Comparison of ENCODE assay signal across 1 cellular context in genomic region chr6:33417903-33418689, GRCh38.
TF ChIP-seq lines count a peak whose summit lies in the region.

Gene CUTA, minus strand, starts transcription at chr6:33418107. Its CDS starts 107 bp downstream, at chr6:33418000.

TF ChIP-seq in HepG2, 621 proteins besides CTCF, POLR2A, EP300 and RAD21 (continued from another document and continues in another):
- TF ChIP-seq ZNF280D (CRISPR knock-in tag; IDR thresholded peaks at IDR 0.05) (no peak), GTF3A (CRISPR knock-in tag; conservative IDR thresholded peaks at IDR 0.05) (no peak; the same call in 1 of the 2 replicates), ZNF337 (CRISPR knock-in tag; IDR thresholded peaks at IDR 0.05; ENCODE audit: borderline replicate concordance, low read depth) (peak; percentile 73; the same call in 1 of the 2 replicates), ZBTB14 (CRISPR knock-in tag; IDR thresholded peaks at IDR 0.05) (peak; percentile 43; the same call in 1 of the 2 replicates), ZNF740 (CRISPR knock-in tag; IDR thresholded peaks at IDR 0.05) (peak; percentile 23; the same call in 1 of the 2 replicates), HOXA7 (CRISPR knock-in tag; IDR thresholded peaks at IDR 0.05) (no peak), ELF1 (CRISPR knock-in tag; IDR thresholded peaks at IDR 0.05) (peak; percentile 96), TFAP4 (IDR thresholded peaks at IDR 0.05; ENCODE audit: borderline replicate concordance, low read depth) (no peak; the same call in 1 of the 2 replicates), POGZ (CRISPR knock-in tag; IDR thresholded peaks at IDR 0.05) (peak; percentile 89), HOMEZ (CRISPR knock-in tag; IDR thresholded peaks at IDR 0.05; ENCODE audit: low read depth) (peak; percentile 54; the same call in 1 of the 2 replicates), ZBTB43 (CRISPR knock-in tag; conservative IDR thresholded peaks at IDR 0.05) (peak; percentile 88), DMAP1 (CRISPR knock-in tag; IDR thresholded peaks at IDR 0.05) (peak; percentile 92), MAZ (IDR thresholded peaks at IDR 0.05; ENCODE audit: borderline replicate concordance, low read depth, low read length) (peak; percentile 77; the same call in 1 of the 2 replicates), MAZ (CRISPR knock-in tag; IDR thresholded peaks at IDR 0.05; ENCODE audit: low read depth) (peak; percentile 82), NR0B2 (CRISPR knock-in tag; IDR thresholded peaks at IDR 0.05) (peak; percentile 87), HES4 (CRISPR knock-in tag; IDR thresholded peaks at IDR 0.05; ENCODE audit: borderline replicate concordance) (peak; percentile 78; the same call in 1 of the 2 replicates), FIP1L1 (IDR thresholded peaks at IDR 0.05; ENCODE audit: borderline replicate concordance, insufficient read depth, low read depth, low read length) (no peak), THAP7 (CRISPR knock-in tag; IDR thresholded peaks at IDR 0.05) (peak; percentile 56; the same call in 1 of the 2 replicates), ZBTB10 (CRISPR knock-in tag; IDR thresholded peaks at IDR 0.05; ENCODE audit: borderline replicate concordance) (peak; percentile 64; the same call in 1 of the 2 replicates), ZMAT3 (CRISPR knock-in tag; conservative IDR thresholded peaks at IDR 0.05) (0 out of 2 replicates have a peak, but pooled peaks have one; percentile 9), MTA1 (CRISPR knock-in tag; IDR thresholded peaks at IDR 0.05; ENCODE audit: borderline replicate concordance) (peak; percentile 71; the same call in 1 of the 2 replicates), ZNF44 (CRISPR knock-in tag; IDR thresholded peaks at IDR 0.05) (peak; percentile 97), ARNT2 (CRISPR knock-in tag; IDR thresholded peaks at IDR 0.05; ENCODE audit: low read depth) (peak; percentile 81; the same call in 1 of the 2 replicates), ZNF124 (CRISPR knock-in tag; IDR thresholded peaks at IDR 0.05) (peak; percentile 2; the same call in 1 of the 2 replicates), ZNF614 (CRISPR knock-in tag; IDR thresholded peaks at IDR 0.05; ENCODE audit: borderline replicate concordance) (peak; percentile 64; the same call in 1 of the 2 replicates), KDM5A (IDR thresholded peaks at IDR 0.05; ENCODE audit: borderline replicate concordance, low read length) (peak; percentile 84), JUND (CRISPR knock-in tag; IDR thresholded peaks at IDR 0.05) (peak; percentile 17; the same call in 1 of the 2 replicates), ZNF3 (CRISPR knock-in tag; IDR thresholded peaks at IDR 0.05) (no peak), RNF219 (CRISPR knock-in tag; IDR thresholded peaks at IDR 0.05) (no peak), NR1H2 (CRISPR knock-in tag; IDR thresholded peaks at IDR 0.05; ENCODE audit: borderline replicate concordance, low read depth) (no peak; the same call in 1 of the 2 replicates), SIN3A (IDR thresholded peaks at IDR 0.05; ENCODE audit: borderline replicate concordance, low read depth, low read length) (no peak; the same call in 1 of the 2 replicates), KLF11 (CRISPR knock-in tag; IDR thresholded peaks at IDR 0.05) (peak; percentile 57; the same call in 1 of the 2 replicates), GRHL1 (CRISPR knock-in tag; conservative IDR thresholded peaks at IDR 0.05) (no peak), ZSCAN29 (CRISPR knock-in tag; conservative IDR thresholded peaks at IDR 0.05) (0 out of 2 replicates have a peak, but pooled peaks have one; percentile 50), PLSCR1 (CRISPR knock-in tag; IDR thresholded peaks at IDR 0.05; ENCODE audit: borderline replicate concordance) (peak; percentile 83; the same call in 1 of the 2 replicates), ZFP82 (CRISPR knock-in tag; IDR thresholded peaks at IDR 0.05; ENCODE audit: borderline replicate concordance) (0 out of 2 replicates have a peak, but pooled peaks have one; percentile 67), ATRX (CRISPR knock-in tag; IDR thresholded peaks at IDR 0.05; ENCODE audit: borderline replicate concordance) (0 out of 2 replicates have a peak, but pooled peaks have one; percentile 19), FOXA3 (CRISPR knock-in tag; IDR thresholded peaks at IDR 0.05) (peak; percentile 27; the same call in 1 of the 2 replicates), RAD51 (IDR thresholded peaks at IDR 0.05; ENCODE audit: borderline replicate concordance) (peak; percentile 99), HDAC2 (CRISPR knock-in tag; IDR thresholded peaks at IDR 0.05) (peak; percentile 68; the same call in 1 of the 2 replicates), ZFP36 (IDR thresholded peaks at IDR 0.05; ENCODE audit: borderline replicate concordance, low read depth, low read length, partially characterized antibody) (no peak), ZNF431 (CRISPR knock-in tag; IDR thresholded peaks at IDR 0.05; ENCODE audit: borderline replicate concordance, low read depth) (peak; percentile 87; the same call in 1 of the 2 replicates)
